12 cellular contexts compared by ENCODE assay signal in genomic region chr17:28906276-28907051, GRCh38. TPM values are rescaled to one million over a fixed set of nuclear protein-coding genes. Genes with fewer than 3 reads are reported as not detected.
DNase-seq lines count a peak whose midpoint lies in the region; ATAC-seq, FAIRE-seq and TF ChIP-seq lines count a peak whose summit lies in the region.
"Had no signal": no experiment of that assay in that cellular context is flagged by ENCODE, and none has a peak within 500 bp of the region (broad histone marks: within the 10 kb centered on the region; RNA-seq: fewer than 3 reads in every experiment).

No MANE protein-coding gene starts in this region.

- no peak for TF ChIP-seq RAD21 in HepG2 (CRISPR knock-in tag; IDR thresholded peaks at IDR 0.05)

- H3K4me2 ChIP-seq in HepG2 (ENCODE audit: low read depth, low read length): no peak overlapping the region

- no peak for TF ChIP-seq POLR2A in HepG2 (IDR thresholded peaks at IDR 0.05; ENCODE audit: insufficient read depth in 1 of 2, low read depth in 2 of 2, low read length in 2 of 2)
- no peak for TF ChIP-seq POLR2A in right lobe of liver (IDR thresholded peaks at IDR 0.05)

- no peak overlapping the region for H2AFZ ChIP-seq in HepG2 (ENCODE audit: low read length)

- DNase-seq in HepG2 (ENCODE audit: low spot score) (no peak), right lobe of liver (no peak), NCI-H1092 treated with DMSO at 0.1 percent for 48 hours (lab: John Stamatoyannopoulos, UW) (no peak)
- no peak for DNase-seq in naive thymus-derived CD4-positive, alpha-beta T cell
- DNase-seq in stimulated activated CD4-positive, alpha-beta T cell treated with anti-CD3 and anti-CD28 coated beads, Interleukin-15, amount 100 ng/mL, for 24 hours: no peak
- DNase-seq: Caco-2, GF-D8, NCI-H774, retina had no signal

- no peaks in the 10 kb centered on the region; a peak in 1 of 5 replicates for H3K27me3 ChIP-seq in HepG2 (ENCODE audit: control insufficient read depth in 1 of 2, insufficient read depth in 2 of 2, low read length in 2 of 2)
- no peaks in the 10 kb centered on the region for H3K27me3 ChIP-seq in right lobe of liver
- no peaks in the 10 kb centered on the region for H3K27me3 ChIP-seq in naive thymus-derived CD4-positive, alpha-beta T cell (ENCODE audit: control insufficient read depth in 2 of 2, insufficient read depth in 2 of 2, low read length in 2 of 2)

- peaks cover 9 to 26% (median 16%) of the 10 kb centered on the region in 7 donors for H3K4me1 Mint-ChIP-seq in naive thymus-derived CD4-positive, alpha-beta T cell

- H3K36me3 ChIP-seq in HepG2 (replicated peaks in 1 of 2; ENCODE audit: control insufficient read depth in 1 of 2, insufficient read depth in 2 of 2, low read length in 2 of 2): peaks cover 17 to 47% of the 10 kb centered on the region in 2 experiments
- H3K36me3 ChIP-seq in right lobe of liver: peaks cover 0 to 41% (median 17%) of the 10 kb centered on the region in 4 donors
- H3K36me3 ChIP-seq in naive thymus-derived CD4-positive, alpha-beta T cell (ENCODE audit: control insufficient read depth in 2 of 3, insufficient read depth in 3 of 3, low read length in 3 of 3): peaks cover 19 to 57% (median 23%) of the 10 kb centered on the region in 3 experiments

- H3K9me3 ChIP-seq in HepG2 (ENCODE audit: low read length): no peaks in the 10 kb centered on the region
- no peaks in the 10 kb centered on the region for H3K9me3 ChIP-seq in right lobe of liver
- no peaks in the 10 kb centered on the region for H3K9me3 ChIP-seq in naive thymus-derived CD4-positive, alpha-beta T cell (ENCODE audit: control insufficient read depth in 2 of 3, low read length in 3 of 3)
- H3K9me3 ChIP-seq: Caco-2 had no signal

- WGBS in HepG2 (ENCODE audit: low lambda C conversion rate): 96% methylated on average over 9 of the region's 13 CpGs
- 73% methylated on average over 2 of the region's 13 CpGs for WGBS in right lobe of liver (ENCODE audit: insufficient coverage, low coverage, low lambda C conversion rate, missing lambda C conversion rate)

- in situ Hi-C loops in HepG2 (cut with HindIII; ENCODE audit: extremely low pct_ligation_motif_present, low pct_unique_long_range_greater_than_20kb): no loop called here

- H3K79me2 ChIP-seq in HepG2 (ENCODE audit: insufficient read depth, low read length): peaks cover 7% of the 10 kb centered on the region

- H3K4me1 ChIP-seq in HepG2 (ENCODE audit: insufficient read depth, low read length) (peaks cover 59% of the 10 kb centered on the region), right lobe of liver (peaks cover 0 to 24% (median 2%) of the 10 kb centered on the region in 4 donors)
- H3K4me1 ChIP-seq in naive thymus-derived CD4-positive, alpha-beta T cell (ENCODE audit: control insufficient read depth in 2 of 2, insufficient read depth in 2 of 2, low read length in 2 of 2): peaks cover 6 to 12% of the 10 kb centered on the region in 2 donors

- peaks cover 0 to 24% (median 19%) of the 10 kb centered on the region in 5 donors for H3K36me3 Mint-ChIP-seq in naive thymus-derived CD4-positive, alpha-beta T cell

- CTCF ChIA-PET in HepG2 (lab: Yijun Ruan, JAX; ENCODE audit: low intra/inter-chr PET ratio, low total read pairs): no interaction called here
- CTCF ChIA-PET in naive thymus-derived CD4-positive, alpha-beta T cell (lab: Charles Lee): interaction anchor here (1.1 kb wide), 1 partner anchor 10 kb away, joined by 3 read pairs; no protein-coding TSS in a partner anchor

- H3K4me3 ChIP-seq in HepG2 (replicated peaks in 1 of 3; ENCODE audit: insufficient read depth in 1 of 3, low read depth in 2 of 3, low read length in 3 of 3): no peak overlapping the region
- no peak overlapping the region for H3K4me3 ChIP-seq in right lobe of liver
- no peak overlapping the region for H3K4me3 ChIP-seq in naive thymus-derived CD4-positive, alpha-beta T cell (ENCODE audit: low read length)

- H3K27me3 Mint-ChIP-seq in naive thymus-derived CD4-positive, alpha-beta T cell: no peaks in the 10 kb centered on the region

- peak overlapping the region in 6 of 9 donors; percentile 8 to 74 (median 59) for H3K27ac Mint-ChIP-seq in naive thymus-derived CD4-positive, alpha-beta T cell

- TF ChIP-seq CTCF in HepG2 (CRISPR knock-in tag; IDR thresholded peaks at IDR 0.05) (no peak), right lobe of liver (IDR thresholded peaks at IDR 0.05) (no peak)

- H4K20me1 ChIP-seq in HepG2 (ENCODE audit: insufficient read depth, low read length): peaks cover 4% of the 10 kb centered on the region; the same call in 1 of the 2 replicates

- BruUV-seq in HepG2 (replicated peaks; lab: Mats Ljungman, UMichigan): no TSS peak

- TF ChIP-seq EP300 in HepG2 (IDR thresholded peaks at IDR 0.05; ENCODE audit: low read depth in 2 of 2, low read length in 2 of 2) (no peak), HepG2 (CRISPR knock-in tag; IDR thresholded peaks at IDR 0.05; ENCODE audit: borderline replicate concordance) (no peak)

- no peak for FAIRE-seq in HepG2 (lab: Jason Lieb, UNC)
- FAIRE-seq: A204.1 had no signal

- H3K27ac ChIP-seq in HepG2 (ENCODE audit: extremely low read length, insufficient read depth, low read length) (no peak overlapping the region), right lobe of liver (no peak overlapping the region)
- no peak overlapping the region for H3K27ac ChIP-seq in naive thymus-derived CD4-positive, alpha-beta T cell (ENCODE audit: low read depth, low read length)

- intact Hi-C loops in HepG2 (cut with micrococcal nuclease; ENCODE audit: unreplicated experiment): no loop called here
- intact Hi-C loops in right lobe of liver (cut with DNase I): no loop called here
- intact Hi-C loops in naive thymus-derived CD4-positive, alpha-beta T cell (cut with micrococcal nuclease): no loop called here

- no peak overlapping the region for H3K9ac ChIP-seq in HepG2 (ENCODE audit: insufficient read depth, low read depth, low read length)

- POLR2A ChIA-PET in HepG2 (lab: Yijun Ruan, JAX): no interaction called here
- POLR2A ChIA-PET in naive thymus-derived CD4-positive, alpha-beta T cell (lab: Charles Lee): interaction anchor here (0.6 to 2.4 kb wide), 4 partner anchors 19 to 113 kb away, joined by 3 to 11 read pairs (median 4); partner anchors contain the start of gene PHF12

- no peak overlapping the region for H3K4me3 Mint-ChIP-seq in naive thymus-derived CD4-positive, alpha-beta T cell

- no peak for ATAC-seq in HepG2
- no peak for ATAC-seq in right lobe of liver
- no peak for ATAC-seq in naive thymus-derived CD4-positive, alpha-beta T cell
- no peak for ATAC-seq in HG03139 (IDR thresholded peaks at IDR 0.05; ENCODE audit: unreplicated experiment)
- ATAC-seq: activated CD4-positive, CD25-positive, alpha-beta regulatory T cell treated with anti-CD3 and anti-CD28 coated beads, Interleukin-2, amount 50 U/mL, for 24 hours had no signal

- H3K9me3 Mint-ChIP-seq in naive thymus-derived CD4-positive, alpha-beta T cell: no peaks in the 10 kb centered on the region

RNA-seq across cellular contexts. Expression of gene DHRS13, which starts 3.6 kb away (rescaled TPM):
- total RNA-seq in HepG2 (2016; rRNA removed; fragmentation: Illumina TruSeq; extraction: Trizol): 7.6 and 12.6 TPM in 2 replicates
- total RNA-seq in HepG2 (2016; cell fraction: cytosol; rRNA removed; fragmentation: Illumina TruSeq; extraction: Trizol; ENCODE audit: low read depth): 3.8 and 4.4 TPM in 2 replicates
- total RNA-seq in HepG2 (2016; cell fraction: insoluble cytoplasmic fraction; rRNA removed; fragmentation: Illumina TruSeq; extraction: Trizol): 6.5 and 14.0 TPM in 2 replicates
- total RNA-seq in HepG2 (2016; cell fraction: membrane; rRNA removed; fragmentation: Illumina TruSeq; extraction: Trizol): 8.0 and 9.3 TPM in 2 replicates
- total RNA-seq in HepG2 (2016; cell fraction: nucleus; rRNA removed; fragmentation: Illumina TruSeq; extraction: Trizol): 9.7 and 11.6 TPM in 2 replicates
- 11.8 and 14.9 TPM in 2 replicates for polyA plus RNA-seq in HepG2 (2011; rRNA removed)
- polyA plus RNA-seq in HepG2 (2011; cell fraction: cytosol; rRNA removed): 17.3 and 17.4 TPM in 2 replicates
- 8.7 and 11.2 TPM in 2 replicates for polyA plus RNA-seq in HepG2 (2011; cell fraction: nucleus; rRNA removed)
- 3.6 and 6.3 TPM in 2 replicates for polyA plus RNA-seq in HepG2 (2012)
- polyA plus RNA-seq in HepG2 (2016; cell fraction: cytosol; fragmentation: Illumina TruSeq; extraction: Trizol; ENCODE audit: low read depth): 4.0 and 5.3 TPM in 2 replicates
- 8.0 and 9.0 TPM in 2 replicates for polyA plus RNA-seq in HepG2 (2016; cell fraction: insoluble cytoplasmic fraction; fragmentation: Illumina TruSeq; extraction: Trizol; ENCODE audit: low read depth)
- polyA plus RNA-seq in HepG2 (2016; cell fraction: membrane; fragmentation: Illumina TruSeq; extraction: Trizol; ENCODE audit: low read depth): 7.0 and 7.5 TPM in 2 replicates
- polyA plus RNA-seq in HepG2 (2016; cell fraction: nucleus; fragmentation: Illumina TruSeq; extraction: Trizol; ENCODE audit: insufficient read depth, low read depth): 20.2 and 21.1 TPM in 2 replicates
- polyA minus RNA-seq in HepG2 (2011; rRNA and poly(A)+ RNA removed; ENCODE audit: low replicate concordance): 15.0 and 24.2 TPM in 2 replicates
- polyA minus RNA-seq in HepG2 (2011; cell fraction: cytosol; rRNA and poly(A)+ RNA removed): 5.9 and 8.7 TPM in 2 replicates
- polyA minus RNA-seq in HepG2 (2011; cell fraction: nucleus; rRNA and poly(A)+ RNA removed): 5.2 and 7.8 TPM in 2 replicates
- total RNA-seq in right lobe of liver: 10 to 100 TPM in 3 of 6 experiments, 1 to 10 TPM in 3; 3.4 to 27.4 (median 8.8) TPM
- 10 to 100 TPM; 20.0 to 51.3 (median 30.4) TPM for total RNA-seq in naive thymus-derived CD4-positive, alpha-beta T cell
- polyA plus RNA-seq in naive thymus-derived CD4-positive, alpha-beta T cell: 10 to 100 TPM; 15.3 to 29.9 TPM

RNA-seq across cellular contexts. Expression of gene FLOT2, which starts 8.9 kb away (rescaled TPM):
- total RNA-seq in HepG2 (2016; rRNA removed; fragmentation: Illumina TruSeq; extraction: Trizol): 54.3 and 60.7 TPM in 2 replicates
- total RNA-seq in HepG2 (2016; cell fraction: cytosol; rRNA removed; fragmentation: Illumina TruSeq; extraction: Trizol; ENCODE audit: low read depth): 21.0 and 27.1 TPM in 2 replicates
- 53.0 and 55.0 TPM in 2 replicates for total RNA-seq in HepG2 (2016; cell fraction: insoluble cytoplasmic fraction; rRNA removed; fragmentation: Illumina TruSeq; extraction: Trizol)
- 55.4 and 58.7 TPM in 2 replicates for total RNA-seq in HepG2 (2016; cell fraction: membrane; rRNA removed; fragmentation: Illumina TruSeq; extraction: Trizol)
- total RNA-seq in HepG2 (2016; cell fraction: nucleus; rRNA removed; fragmentation: Illumina TruSeq; extraction: Trizol): 31.5 and 32.6 TPM in 2 replicates
- 54.5 and 60.6 TPM in 2 replicates for polyA plus RNA-seq in HepG2 (2011; rRNA removed)
- 66.4 and 77.9 TPM in 2 replicates for polyA plus RNA-seq in HepG2 (2011; cell fraction: cytosol; rRNA removed)
- polyA plus RNA-seq in HepG2 (2011; cell fraction: nucleus; rRNA removed): 62.5 and 67.8 TPM in 2 replicates
- 42.3 and 50.0 TPM in 2 replicates for polyA plus RNA-seq in HepG2 (2012)
- polyA plus RNA-seq in HepG2 (2016; cell fraction: cytosol; fragmentation: Illumina TruSeq; extraction: Trizol; ENCODE audit: low read depth): 27.5 and 28.8 TPM in 2 replicates
- polyA plus RNA-seq in HepG2 (2016; cell fraction: insoluble cytoplasmic fraction; fragmentation: Illumina TruSeq; extraction: Trizol; ENCODE audit: low read depth): 48.1 and 64.0 TPM in 2 replicates
- 49.0 and 54.8 TPM in 2 replicates for polyA plus RNA-seq in HepG2 (2016; cell fraction: membrane; fragmentation: Illumina TruSeq; extraction: Trizol; ENCODE audit: low read depth)
- 64.4 and 67.0 TPM in 2 replicates for polyA plus RNA-seq in HepG2 (2016; cell fraction: nucleus; fragmentation: Illumina TruSeq; extraction: Trizol; ENCODE audit: insufficient read depth, low read depth)
- polyA minus RNA-seq in HepG2 (2011; rRNA and poly(A)+ RNA removed; ENCODE audit: low replicate concordance): 124 and 166 TPM in 2 replicates
- 35.9 and 59.2 TPM in 2 replicates for polyA minus RNA-seq in HepG2 (2011; cell fraction: cytosol; rRNA and poly(A)+ RNA removed)
- 14.0 and 19.0 TPM in 2 replicates for polyA minus RNA-seq in HepG2 (2011; cell fraction: nucleus; rRNA and poly(A)+ RNA removed)
- 100 to 1,000 TPM in 1 of 6 experiments, 10 to 100 TPM in 5; 64.9 to 131 (median 82.8) TPM for total RNA-seq in right lobe of liver
- 100 to 1,000 TPM; 134 to 252 (median 191) TPM for total RNA-seq in naive thymus-derived CD4-positive, alpha-beta T cell
- polyA plus RNA-seq in naive thymus-derived CD4-positive, alpha-beta T cell: 100 to 1,000 TPM; 228 to 309 TPM

RNA-seq across cellular contexts. Expression of gene PHF12, which starts 44.9 kb away (rescaled TPM):
- total RNA-seq in HepG2 (2016; rRNA removed; fragmentation: Illumina TruSeq; extraction: Trizol) (9.8 and 10.0 TPM in 2 replicates), right lobe of liver (10 to 100 TPM; 13.0 to 33.1 (median 17.4) TPM)
- total RNA-seq in HepG2 (2016; cell fraction: cytosol; rRNA removed; fragmentation: Illumina TruSeq; extraction: Trizol; ENCODE audit: low read depth): 38.8 and 40.7 TPM in 2 replicates
- 6.6 and 12.3 TPM in 2 replicates for total RNA-seq in HepG2 (2016; cell fraction: insoluble cytoplasmic fraction; rRNA removed; fragmentation: Illumina TruSeq; extraction: Trizol)
- total RNA-seq in HepG2 (2016; cell fraction: membrane; rRNA removed; fragmentation: Illumina TruSeq; extraction: Trizol): 20.1 and 21.2 TPM in 2 replicates
- 11.6 and 13.5 TPM in 2 replicates for total RNA-seq in HepG2 (2016; cell fraction: nucleus; rRNA removed; fragmentation: Illumina TruSeq; extraction: Trizol)
- polyA plus RNA-seq in HepG2 (2011; rRNA removed): 17.1 and 23.9 TPM in 2 replicates
- polyA plus RNA-seq in HepG2 (2011; cell fraction: cytosol; rRNA removed): 9.0 and 10.2 TPM in 2 replicates
- 40.3 and 44.7 TPM in 2 replicates for polyA plus RNA-seq in HepG2 (2011; cell fraction: nucleus; rRNA removed)
- polyA plus RNA-seq in HepG2 (2012): 12.4 and 17.6 TPM in 2 replicates
- 2.7 and 2.8 TPM in 2 replicates for polyA plus RNA-seq in HepG2 (2016; cell fraction: cytosol; fragmentation: Illumina TruSeq; extraction: Trizol; ENCODE audit: low read depth)
- polyA plus RNA-seq in HepG2 (2016; cell fraction: insoluble cytoplasmic fraction; fragmentation: Illumina TruSeq; extraction: Trizol; ENCODE audit: low read depth): 11.3 and 15.3 TPM in 2 replicates
- 9.9 and 10.4 TPM in 2 replicates for polyA plus RNA-seq in HepG2 (2016; cell fraction: membrane; fragmentation: Illumina TruSeq; extraction: Trizol; ENCODE audit: low read depth)
- 39.1 and 44.1 TPM in 2 replicates for polyA plus RNA-seq in HepG2 (2016; cell fraction: nucleus; fragmentation: Illumina TruSeq; extraction: Trizol; ENCODE audit: insufficient read depth, low read depth)
- polyA minus RNA-seq in HepG2 (2011; rRNA and poly(A)+ RNA removed; ENCODE audit: low replicate concordance): 32.1 and 43.1 TPM in 2 replicates
- 13.8 and 18.0 TPM in 2 replicates for polyA minus RNA-seq in HepG2 (2011; cell fraction: cytosol; rRNA and poly(A)+ RNA removed)
- 23.6 and 28.2 TPM in 2 replicates for polyA minus RNA-seq in HepG2 (2011; cell fraction: nucleus; rRNA and poly(A)+ RNA removed)
- total RNA-seq in naive thymus-derived CD4-positive, alpha-beta T cell: 100 to 1,000 TPM in 4 of 5 experiments, 10 to 100 TPM in 1; 89.3 to 162 (median 134) TPM
- polyA plus RNA-seq in naive thymus-derived CD4-positive, alpha-beta T cell: 10 to 100 TPM in 1 of 2 donors, 1 to 10 TPM in 1; 6.2 to 21.8 TPM

RNA-seq across cellular contexts. Expression of gene ERAL1, which starts 51.6 kb away (rescaled TPM):
- 46.9 and 50.7 TPM in 2 replicates for total RNA-seq in HepG2 (2016; rRNA removed; fragmentation: Illumina TruSeq; extraction: Trizol)
- 8.5 and 10.0 TPM in 2 replicates for total RNA-seq in HepG2 (2016; cell fraction: cytosol; rRNA removed; fragmentation: Illumina TruSeq; extraction: Trizol; ENCODE audit: low read depth)
- 48.8 and 50.6 TPM in 2 replicates for total RNA-seq in HepG2 (2016; cell fraction: insoluble cytoplasmic fraction; rRNA removed; fragmentation: Illumina TruSeq; extraction: Trizol)
- total RNA-seq in HepG2 (2016; cell fraction: membrane; rRNA removed; fragmentation: Illumina TruSeq; extraction: Trizol): 17.1 and 19.7 TPM in 2 replicates
- 28.7 and 36.3 TPM in 2 replicates for total RNA-seq in HepG2 (2016; cell fraction: nucleus; rRNA removed; fragmentation: Illumina TruSeq; extraction: Trizol)
- 72.2 and 73.5 TPM in 2 replicates for polyA plus RNA-seq in HepG2 (2011; rRNA removed)
- polyA plus RNA-seq in HepG2 (2011; cell fraction: cytosol; rRNA removed): 72.3 and 85.9 TPM in 2 replicates
- polyA plus RNA-seq in HepG2 (2011; cell fraction: nucleus; rRNA removed): 55.6 and 60.0 TPM in 2 replicates
- polyA plus RNA-seq in HepG2 (2012): 42.4 and 45.1 TPM in 2 replicates
- polyA plus RNA-seq in HepG2 (2016; cell fraction: cytosol; fragmentation: Illumina TruSeq; extraction: Trizol; ENCODE audit: low read depth): 13.8 and 14.3 TPM in 2 replicates
- polyA plus RNA-seq in HepG2 (2016; cell fraction: insoluble cytoplasmic fraction; fragmentation: Illumina TruSeq; extraction: Trizol; ENCODE audit: low read depth): 78.5 and 84.9 TPM in 2 replicates
- 24.1 and 26.2 TPM in 2 replicates for polyA plus RNA-seq in HepG2 (2016; cell fraction: membrane; fragmentation: Illumina TruSeq; extraction: Trizol; ENCODE audit: low read depth)
- 72.4 and 76.9 TPM in 2 replicates for polyA plus RNA-seq in HepG2 (2016; cell fraction: nucleus; fragmentation: Illumina TruSeq; extraction: Trizol; ENCODE audit: insufficient read depth, low read depth)
- polyA minus RNA-seq in HepG2 (2011; rRNA and poly(A)+ RNA removed; ENCODE audit: low replicate concordance): 142 and 176 TPM in 2 replicates
- 44.2 and 52.7 TPM in 2 replicates for polyA minus RNA-seq in HepG2 (2011; cell fraction: cytosol; rRNA and poly(A)+ RNA removed)
- polyA minus RNA-seq in HepG2 (2011; cell fraction: nucleus; rRNA and poly(A)+ RNA removed): 29.7 and 30.6 TPM in 2 replicates
- 10 to 100 TPM; 21.6 to 47.1 (median 23.4) TPM for total RNA-seq in right lobe of liver
- 10 to 100 TPM; 19.8 to 50.0 (median 24.9) TPM for total RNA-seq in naive thymus-derived CD4-positive, alpha-beta T cell
- polyA plus RNA-seq in naive thymus-derived CD4-positive, alpha-beta T cell: 10 to 100 TPM; 41.3 to 56.6 TPM
